2 cellular contexts compared by ENCODE assay signal in the genomic region with DNA sequence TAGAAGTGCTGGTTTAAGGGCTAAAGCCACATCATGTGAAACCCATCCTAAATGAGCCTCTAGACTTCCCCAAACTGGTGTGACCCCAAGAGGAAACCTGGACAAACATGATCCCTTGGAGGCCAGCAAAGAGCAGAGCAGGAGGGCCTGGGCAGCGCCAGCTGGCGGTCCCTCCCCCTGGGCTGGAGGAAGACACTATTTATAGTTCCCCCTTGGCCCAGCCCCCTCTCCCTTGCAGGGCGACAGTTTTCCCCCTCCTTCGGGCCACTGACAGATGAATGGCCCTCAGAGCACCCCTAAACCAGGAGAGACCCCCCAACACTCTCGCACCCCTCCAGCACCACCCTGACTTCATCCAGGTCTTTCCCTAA.
TF ChIP-seq lines count a peak whose summit lies in the region.

No MANE protein-coding gene starts in this region.

TF ChIP-seq in SK-N-SH, 30 proteins besides CTCF, POLR2A, EP300 and RAD21 (continued from another document):
- TF ChIP-seq, protein P1, sequence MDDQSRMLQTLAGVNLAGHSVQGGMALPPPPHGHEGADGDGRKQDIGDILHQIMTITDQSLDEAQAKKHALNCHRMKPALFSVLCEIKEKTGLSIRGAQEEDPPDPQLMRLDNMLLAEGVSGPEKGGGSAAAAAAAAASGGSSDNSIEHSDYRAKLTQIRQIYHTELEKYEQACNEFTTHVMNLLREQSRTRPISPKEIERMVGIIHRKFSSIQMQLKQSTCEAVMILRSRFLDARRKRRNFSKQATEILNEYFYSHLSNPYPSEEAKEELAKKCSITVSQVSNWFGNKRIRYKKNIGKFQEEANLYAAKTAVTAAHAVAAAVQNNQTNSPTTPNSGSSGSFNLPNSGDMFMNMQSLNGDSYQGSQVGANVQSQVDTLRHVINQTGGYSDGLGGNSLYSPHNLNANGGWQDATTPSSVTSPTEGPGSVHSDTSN (IDR thresholded peaks at IDR 0.05) = no peak
- TF ChIP-seq SMC3 (IDR thresholded peaks at IDR 0.05; ENCODE audit: low read depth, low read length) (no peak), FOXM1 (IDR thresholded peaks at IDR 0.05; ENCODE audit: low read depth) (no peak)
- TF ChIP-seq, protein P2, sequence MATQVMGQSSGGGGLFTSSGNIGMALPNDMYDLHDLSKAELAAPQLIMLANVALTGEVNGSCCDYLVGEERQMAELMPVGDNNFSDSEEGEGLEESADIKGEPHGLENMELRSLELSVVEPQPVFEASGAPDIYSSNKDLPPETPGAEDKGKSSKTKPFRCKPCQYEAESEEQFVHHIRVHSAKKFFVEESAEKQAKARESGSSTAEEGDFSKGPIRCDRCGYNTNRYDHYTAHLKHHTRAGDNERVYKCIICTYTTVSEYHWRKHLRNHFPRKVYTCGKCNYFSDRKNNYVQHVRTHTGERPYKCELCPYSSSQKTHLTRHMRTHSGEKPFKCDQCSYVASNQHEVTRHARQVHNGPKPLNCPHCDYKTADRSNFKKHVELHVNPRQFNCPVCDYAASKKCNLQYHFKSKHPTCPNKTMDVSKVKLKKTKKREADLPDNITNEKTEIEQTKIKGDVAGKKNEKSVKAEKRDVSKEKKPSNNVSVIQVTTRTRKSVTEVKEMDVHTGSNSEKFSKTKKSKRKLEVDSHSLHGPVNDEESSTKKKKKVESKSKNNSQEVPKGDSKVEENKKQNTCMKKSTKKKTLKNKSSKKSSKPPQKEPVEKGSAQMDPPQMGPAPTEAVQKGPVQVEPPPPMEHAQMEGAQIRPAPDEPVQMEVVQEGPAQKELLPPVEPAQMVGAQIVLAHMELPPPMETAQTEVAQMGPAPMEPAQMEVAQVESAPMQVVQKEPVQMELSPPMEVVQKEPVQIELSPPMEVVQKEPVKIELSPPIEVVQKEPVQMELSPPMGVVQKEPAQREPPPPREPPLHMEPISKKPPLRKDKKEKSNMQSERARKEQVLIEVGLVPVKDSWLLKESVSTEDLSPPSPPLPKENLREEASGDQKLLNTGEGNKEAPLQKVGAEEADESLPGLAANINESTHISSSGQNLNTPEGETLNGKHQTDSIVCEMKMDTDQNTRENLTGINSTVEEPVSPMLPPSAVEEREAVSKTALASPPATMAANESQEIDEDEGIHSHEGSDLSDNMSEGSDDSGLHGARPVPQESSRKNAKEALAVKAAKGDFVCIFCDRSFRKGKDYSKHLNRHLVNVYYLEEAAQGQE (IDR thresholded peaks at IDR 0.05; ENCODE audit: low read depth, low read length) = no peak
- TF ChIP-seq, protein P3, sequence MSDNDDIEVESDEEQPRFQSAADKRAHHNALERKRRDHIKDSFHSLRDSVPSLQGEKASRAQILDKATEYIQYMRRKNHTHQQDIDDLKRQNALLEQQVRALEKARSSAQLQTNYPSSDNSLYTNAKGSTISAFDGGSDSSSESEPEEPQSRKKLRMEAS (IDR thresholded peaks at IDR 0.05; ENCODE audit: low read depth) = no peak

TF ChIP-seq in SK-N-SH treated with all-trans-retinoic acid at 6 μM for 48 hours, 23 proteins besides CTCF, POLR2A, EP300 and RAD21 (continued from another document):
- TF ChIP-seq, protein P4, sequence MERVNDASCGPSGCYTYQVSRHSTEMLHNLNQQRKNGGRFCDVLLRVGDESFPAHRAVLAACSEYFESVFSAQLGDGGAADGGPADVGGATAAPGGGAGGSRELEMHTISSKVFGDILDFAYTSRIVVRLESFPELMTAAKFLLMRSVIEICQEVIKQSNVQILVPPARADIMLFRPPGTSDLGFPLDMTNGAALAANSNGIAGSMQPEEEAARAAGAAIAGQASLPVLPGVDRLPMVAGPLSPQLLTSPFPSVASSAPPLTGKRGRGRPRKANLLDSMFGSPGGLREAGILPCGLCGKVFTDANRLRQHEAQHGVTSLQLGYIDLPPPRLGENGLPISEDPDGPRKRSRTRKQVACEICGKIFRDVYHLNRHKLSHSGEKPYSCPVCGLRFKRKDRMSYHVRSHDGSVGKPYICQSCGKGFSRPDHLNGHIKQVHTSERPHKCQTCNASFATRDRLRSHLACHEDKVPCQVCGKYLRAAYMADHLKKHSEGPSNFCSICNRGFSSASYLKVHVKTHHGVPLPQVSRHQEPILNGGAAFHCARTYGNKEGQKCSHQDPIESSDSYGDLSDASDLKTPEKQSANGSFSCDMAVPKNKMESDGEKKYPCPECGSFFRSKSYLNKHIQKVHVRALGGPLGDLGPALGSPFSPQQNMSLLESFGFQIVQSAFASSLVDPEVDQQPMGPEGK (CRISPR knock-in tag; IDR thresholded peaks at IDR 0.05; ENCODE audit: borderline replicate concordance) = no peak
- no peak for TF ChIP-seq ZFP3 (CRISPR knock-in tag; IDR thresholded peaks at IDR 0.05)
- no peak for TF ChIP-seq SNAI2 (CRISPR knock-in tag; IDR thresholded peaks at IDR 0.05)
- TF ChIP-seq PPARA (CRISPR knock-in tag; IDR thresholded peaks at IDR 0.05; ENCODE audit: borderline replicate concordance) = no peak
- TF ChIP-seq CSDC2 (CRISPR knock-in tag; IDR thresholded peaks at IDR 0.05) = no peak
- TF ChIP-seq OSR1 (CRISPR knock-in tag; IDR thresholded peaks at IDR 0.05) = no peak
- TF ChIP-seq ZNF565 (CRISPR knock-in tag; conservative IDR thresholded peaks at IDR 0.05; ENCODE audit: low read depth) = no peak
